In the genomic region with DNA sequence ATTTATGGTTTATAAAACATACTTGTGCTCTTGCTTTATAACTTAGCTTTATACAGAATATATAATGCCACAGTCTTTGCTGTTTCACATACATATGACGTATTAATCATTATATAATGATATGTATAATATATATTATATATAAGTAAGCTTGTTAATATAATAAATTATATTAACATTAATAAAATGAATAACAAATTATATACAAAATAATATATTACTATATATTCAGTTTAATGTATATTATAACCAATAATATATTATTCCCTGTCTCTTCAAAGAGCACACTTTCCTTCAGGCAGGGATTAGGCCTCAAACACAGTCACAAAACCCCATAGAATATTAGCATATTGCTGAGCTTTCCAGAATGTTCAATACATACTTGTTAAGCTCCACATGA, we compare ENCODE assay signal across 19 cellular contexts.
DNase-seq lines count a peak whose midpoint lies in the region; ATAC-seq, FAIRE-seq and TF ChIP-seq lines count a peak whose summit lies in the region.
"Had no signal": no experiment of that assay in that cellular context is flagged by ENCODE, and none has a peak within 500 bp of the region (broad histone marks: within the 10 kb centered on the region; RNA-seq: fewer than 3 reads in every experiment).

No MANE protein-coding gene starts in this region.

- H2AFZ ChIP-seq in IMR-90 (replicated peaks; ENCODE audit: low read length, poor library complexity) (no peak overlapping the region), neural progenitor cell (replicated peaks) (no peak overlapping the region)

- 62% methylated on average over 1 of the region's 1 CpG for WGBS in A549 (ENCODE audit: missing lambda C conversion rate)
- no CpG with 5 or more reads among the region's 1 CpG for WGBS in IMR-90 (ENCODE audit: extremely low coverage in 2 of 2, insufficient read length in 1 of 2), 2 experiments

- POLR2A ChIA-PET in A549 (lab: Yijun Ruan, JAX): no interaction called here
- POLR2A ChIA-PET in IMR-90 (lab: Charles Lee; ENCODE audit: unreplicated experiment): no interaction called here
- POLR2A ChIA-PET in MCF 10A (lab: Yijun Ruan, JAX): no interaction called here

- H2AK9ac ChIP-seq in IMR-90 (replicated peaks; ENCODE audit: low read depth, low read length, poor library complexity): no peak overlapping the region

- BruUV-seq in IMR-90 (replicated peaks; lab: Mats Ljungman, UMichigan): no TSS peak
- no TSS peak for BruUV-seq in MCF 10A (replicated peaks; lab: Mats Ljungman, UMichigan)

- H3K27ac ChIP-seq in A549: no peak overlapping the region
- no peak overlapping the region for H3K27ac ChIP-seq in IMR-90 (ENCODE audit: insufficient read depth, low read length)
- H3K27ac ChIP-seq in caudate nucleus (ENCODE audit: low read depth, low read length): peak overlapping the region; percentile 28
- no peak overlapping the region for H3K27ac ChIP-seq in neural progenitor cell
- H3K27ac ChIP-seq: C4-2B, Peyer's patch had no signal

- H3K9me3 Mint-ChIP-seq in neural progenitor cell: peaks cover 3% of the 10 kb centered on the region
- H3K9me3 Mint-ChIP-seq in MCF 10A (ENCODE audit: unreplicated experiment): peaks cover 18% of the 10 kb centered on the region
- H3K9me3 Mint-ChIP-seq in mesothelial cell of epicardium: no peaks in the 10 kb centered on the region

- no peaks in the 10 kb centered on the region for H3K36me3 Mint-ChIP-seq in neural progenitor cell
- H3K36me3 Mint-ChIP-seq in MCF 10A (ENCODE audit: insufficient read depth, unreplicated experiment): no peaks in the 10 kb centered on the region
- no peaks in the 10 kb centered on the region for H3K36me3 Mint-ChIP-seq in mesothelial cell of epicardium

- no peak overlapping the region for H3K18ac ChIP-seq in IMR-90 (ENCODE audit: low read depth, low read length)

- CTCF ChIA-PET in A549 (lab: Yijun Ruan, JAX): no interaction called here
- CTCF ChIA-PET in IMR-90 (lab: Yijun Ruan, JAX): interaction anchor here (0.6 to 1.0 kb wide), 2 partner anchors 13 to 493 kb away, joined by 3 to 6 read pairs; no protein-coding TSS in a partner anchor
- CTCF ChIA-PET in MCF 10A (lab: Yijun Ruan, JAX): no interaction called here

- H3K27ac Mint-ChIP-seq in neural progenitor cell: peak overlapping the region; percentile 30
- H3K27ac Mint-ChIP-seq in MCF 10A (ENCODE audit: low read depth, unreplicated experiment): no peak overlapping the region
- no peak overlapping the region for H3K27ac Mint-ChIP-seq in mesothelial cell of epicardium

- H3K9ac ChIP-seq in IMR-90 (ENCODE audit: low read depth, low read length): no peak overlapping the region
- H3K9ac ChIP-seq in neural progenitor cell: no peak overlapping the region

- H3K4me3 ChIP-seq in A549: no peak overlapping the region
- H3K4me3 ChIP-seq in IMR-90 (ENCODE audit: insufficient read depth, low read depth, low read length): no peak overlapping the region
- H3K4me3 ChIP-seq in neural progenitor cell: no peak overlapping the region
- H3K4me3 ChIP-seq: Peyer's patch had no signal

- no peaks in the 10 kb centered on the region for H3K79me2 ChIP-seq in neural progenitor cell (ENCODE audit: low read depth)

- H3K9me3 ChIP-seq in A549: no peaks in the 10 kb centered on the region
- H3K9me3 ChIP-seq in IMR-90 (ENCODE audit: control insufficient read depth, insufficient read depth, low read length): no peaks in the 10 kb centered on the region
- no peaks in the 10 kb centered on the region for H3K9me3 ChIP-seq in neural progenitor cell (ENCODE audit: low read depth)
- H3K9me3 ChIP-seq: Peyer's patch had no signal

- H4K20me1 ChIP-seq in IMR-90 (ENCODE audit: insufficient read depth, low read length) (peaks cover 35% of the 10 kb centered on the region; the same call in 1 of the 2 replicates), neural progenitor cell (ENCODE audit: low read depth) (no peaks in the 10 kb centered on the region)

- no peaks in the 10 kb centered on the region for H3K27me3 ChIP-seq in IMR-90 (ENCODE audit: control insufficient read depth, insufficient read depth, low read length)
- H3K27me3 ChIP-seq in neural progenitor cell: no peaks in the 10 kb centered on the region
- H3K27me3 ChIP-seq: Peyer's patch had no signal

- peak overlapping the region; percentile 65 for H3K4me2 ChIP-seq in A549
- H3K4me2 ChIP-seq in IMR-90 (ENCODE audit: low read depth, low read length): peak overlapping the region; percentile 71; the same call in 1 of the 2 replicates
- H3K4me2 ChIP-seq in neural progenitor cell: peak overlapping the region; percentile 30

- dilution Hi-C loops in IMR-90 (cut with HindIII; ENCODE audit: low sequenced_read_pairs, unreplicated experiment): no loop called here

- peaks cover 16 to 52% of the 10 kb centered on the region in 2 experiments for H3K79me1 ChIP-seq in IMR-90 (ENCODE audit: low read depth in 1 of 2, low read length in 2 of 2)

- no peak for TF ChIP-seq POLR2A in A549 (IDR thresholded peaks at IDR 0.05; ENCODE audit: low read length)
- no peak for TF ChIP-seq POLR2A in IMR-90 (IDR thresholded peaks at IDR 0.05; ENCODE audit: low read depth, low read length)

- H2BK15ac ChIP-seq in IMR-90 (ENCODE audit: low read depth, low read length): no peak overlapping the region

- ATAC-seq in A549 (no peak), IMR-90 (ENCODE audit: low read depth) (no peak), HG03442 (IDR thresholded peaks at IDR 0.05; ENCODE audit: unreplicated experiment) (no peak)
- ATAC-seq: SK-N-SH treated with all-trans-retinoic acid at 6 μM for 48 hours had no signal

- H4K91ac ChIP-seq in IMR-90 (ENCODE audit: insufficient read depth, low read depth, low read length): no peak overlapping the region

- no peak overlapping the region for H3K23ac ChIP-seq in IMR-90 (ENCODE audit: low read depth, low read length)

- H3K56ac ChIP-seq in IMR-90 (ENCODE audit: extremely low read depth, insufficient read depth, low read length): no peak overlapping the region

- H4K5ac ChIP-seq in IMR-90 (ENCODE audit: low read depth, low read length): no peak overlapping the region

- no peak overlapping the region for H3K14ac ChIP-seq in IMR-90 (replicated peaks; ENCODE audit: low read depth, low read length)

- H3K4ac ChIP-seq in IMR-90 (ENCODE audit: low read depth, low read length): no peak overlapping the region

- no peak overlapping the region for H2BK120ac ChIP-seq in IMR-90 (ENCODE audit: low read depth, low read length)

- TF ChIP-seq EP300 in A549 (IDR thresholded peaks at IDR 0.05): no peak

- intact Hi-C loops in IMR-90 (cut with micrococcal nuclease) (no loop called here), MCF 10A (cut with micrococcal nuclease) (no loop called here)

- FAIRE-seq in A549 (lab: Jason Lieb, UNC): no peak
- FAIRE-seq: GM12892, H54 had no signal

- H2AK5ac ChIP-seq in IMR-90 (ENCODE audit: low read depth, low read length): no peak overlapping the region

- TF ChIP-seq RAD21 in A549 (conservative IDR thresholded peaks at IDR 0.05 in 1 of 2, IDR thresholded peaks at IDR 0.05 in 1 of 2) (no peak), IMR-90 (IDR thresholded peaks at IDR 0.05; ENCODE audit: low read length) (no peak)

- H3K4me3 Mint-ChIP-seq in neural progenitor cell (no peak overlapping the region), MCF 10A (ENCODE audit: unreplicated experiment) (no peak overlapping the region), mesothelial cell of epicardium (no peak overlapping the region)

- TF ChIP-seq CTCF in A549 (IDR thresholded peaks at IDR 0.05): no peak
- no peak for TF ChIP-seq CTCF in IMR-90 (conservative IDR thresholded peaks at IDR 0.05; ENCODE audit: low read depth, low read length)
- TF ChIP-seq CTCF in neural progenitor cell (IDR thresholded peaks at IDR 0.05): no peak
- no peak for TF ChIP-seq CTCF in MCF 10A (IDR thresholded peaks at IDR 0.05; ENCODE audit: unreplicated experiment)
- TF ChIP-seq CTCF in mesothelial cell of epicardium (IDR thresholded peaks at IDR 0.05; ENCODE audit: unreplicated experiment): no peak

- in situ Hi-C loops in IMR-90 (cut with MboI; ENCODE audit: low sequenced_read_pairs): no loop called here

- peaks cover 17% of the 10 kb centered on the region for H3F3A ChIP-seq in neural progenitor cell (ENCODE audit: low read depth)

- no peak overlapping the region for H2BK20ac ChIP-seq in IMR-90 (ENCODE audit: low read depth, low read length)

- H3K36me3 ChIP-seq in IMR-90 (ENCODE audit: control insufficient read depth, insufficient read depth, low read length) (peaks cover 1% of the 10 kb centered on the region; the same call in 1 of the 2 replicates), neural progenitor cell (no peaks in the 10 kb centered on the region)
- H3K36me3 ChIP-seq: Peyer's patch had no signal

- no peak for DNase-seq in A549 (ENCODE audit: low read depth in 1 of 2, low spot score in 1 of 2)
- DNase-seq in IMR-90: no peak
- no peak for DNase-seq in caudate nucleus (lab: John Stamatoyannopoulos, UW)
- DNase-seq in neural progenitor cell (ENCODE audit: low spot score): peak; percentile 4
- no peak for DNase-seq in MCF 10A (ENCODE audit: unreplicated experiment)
- DNase-seq in mesothelial cell of epicardium (ENCODE audit: low spot score in 2 of 2, unreplicated experiment in 2 of 2): no peak
- DNase-seq in medulla oblongata (ENCODE audit: extremely low spot score): no peak
- DNase-seq: DMS 273 treated with DMSO at 0.1 percent for 48 hours, KBM-7, NCI-H1048, NCI-H1694, NCI-H524, Peyer's patch, SHP77 treated with DMSO at 0.1 percent for 48 hours had no signal

- H2BK5ac ChIP-seq in IMR-90 (ENCODE audit: low read depth, low read length, poor library complexity, severe bottlenecking): no peak overlapping the region

- H3K4me1 Mint-ChIP-seq in neural progenitor cell: peaks cover 39% of the 10 kb centered on the region
- no peaks in the 10 kb centered on the region for H3K4me1 Mint-ChIP-seq in MCF 10A (ENCODE audit: insufficient read depth, unreplicated experiment)
- no peaks in the 10 kb centered on the region for H3K4me1 Mint-ChIP-seq in mesothelial cell of epicardium

- H3K4me1 ChIP-seq in A549 (peaks cover 7% of the 10 kb centered on the region; the same call in 1 of the 3 replicates), IMR-90 (ENCODE audit: control insufficient read depth, insufficient read depth, low read length) (peaks cover 1% of the 10 kb centered on the region; the same call in 1 of the 2 replicates), neural progenitor cell (peaks cover 33% of the 10 kb centered on the region)
- H3K4me1 ChIP-seq: Peyer's patch had no signal

- H3K9me1 ChIP-seq in IMR-90 (ENCODE audit: insufficient read depth, low read length): peaks cover 7% of the 10 kb centered on the region

- H4K8ac ChIP-seq in IMR-90 (ENCODE audit: low read depth in 2 of 2, low read length in 2 of 2): no peak overlapping the region

- H3K27me3 Mint-ChIP-seq in neural progenitor cell (ENCODE audit: insufficient read depth, low read depth) (no peaks in the 10 kb centered on the region), MCF 10A (ENCODE audit: insufficient read depth, unreplicated experiment) (no peaks in the 10 kb centered on the region), mesothelial cell of epicardium (ENCODE audit: low read depth) (peaks cover 3% of the 10 kb centered on the region)

TF ChIP-seq in A549, 52 proteins besides CTCF, POLR2A, EP300 and RAD21 (continues in another document):
- TF ChIP-seq CBX2 (IDR thresholded peaks at IDR 0.05; ENCODE audit: borderline replicate concordance, low read depth) (no peak), SREBF2 (IDR thresholded peaks at IDR 0.05) (no peak)

TF ChIP-seq in IMR-90, 13 proteins besides CTCF, POLR2A, EP300 and RAD21 (continues in another document):
- no peak for TF ChIP-seq RCOR1 (IDR thresholded peaks at IDR 0.05; ENCODE audit: insufficient replicate concordance, low read length)
- no peak for TF ChIP-seq MAZ (IDR thresholded peaks at IDR 0.05; ENCODE audit: borderline replicate concordance, low read depth, low read length)
